8 cellular contexts compared by ENCODE assay signal in the genomic region with DNA sequence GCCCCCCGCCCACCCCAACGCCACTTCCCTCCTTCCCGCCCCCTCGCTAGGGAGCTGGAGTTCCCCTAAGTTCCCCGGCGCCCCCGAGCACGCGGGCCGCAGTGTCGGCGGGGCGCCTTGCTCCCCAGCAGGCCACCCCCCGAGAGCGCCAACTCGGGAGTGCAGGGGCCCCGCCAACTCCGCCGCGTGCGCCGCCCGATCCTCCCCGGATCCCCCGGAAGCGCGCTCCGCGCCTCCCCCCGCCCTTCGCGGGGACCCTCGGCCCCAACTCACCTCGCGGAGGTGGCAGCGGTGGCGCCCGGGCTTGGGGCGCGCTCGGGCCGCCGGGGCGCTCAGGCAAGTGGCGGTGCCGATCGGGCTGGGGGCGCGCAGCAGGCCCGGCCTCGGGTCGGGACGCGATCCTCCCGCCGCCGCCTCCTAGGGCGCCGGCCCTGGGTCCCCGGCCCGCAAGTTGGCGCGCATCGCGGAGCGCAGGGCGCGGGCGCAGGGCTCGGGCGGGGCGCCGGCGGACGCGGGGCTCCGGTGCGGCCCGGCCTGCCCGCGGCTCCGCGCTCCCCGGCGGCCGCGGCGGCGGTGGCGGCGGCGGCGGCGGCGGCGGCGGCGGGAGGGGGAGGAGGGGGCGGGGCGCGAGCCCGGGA. TPM values are rescaled to one million over a fixed set of nuclear protein-coding genes. Genes with fewer than 3 reads are reported as not detected.
DNase-seq lines count a peak whose midpoint lies in the region; ATAC-seq, FAIRE-seq and TF ChIP-seq lines count a peak whose summit lies in the region.

Gene NCOR2, minus strand, starts transcription at position 578 of the 638 bp plus-strand sequence. CDS start 72,361 bp downstream, outside the sequence.

- WGBS in adipose tissue, 3 donors: 0 to 2% (median 0%) methylated on average over 32 to 75 of the region's 102 CpGs
- 3% methylated on average over 43 of the region's 102 CpGs for WGBS in hepatocyte (ENCODE audit: low lambda C conversion rate, missing lambda C conversion rate)
- 0 to 2% (median 1%) methylated on average over 8 to 98 of the region's 102 CpGs for WGBS in small intestine, 3 donors

- H4K20me1 ChIP-seq in hepatocyte (ENCODE audit: insufficient read depth, poor library complexity, severe bottlenecking): peaks cover 42% of the 10 kb centered on the region

- H3K4me1 ChIP-seq in hepatocyte (ENCODE audit: insufficient read depth): peaks cover 41% of the 10 kb centered on the region
- H3K4me1 ChIP-seq in small intestine (ENCODE audit: control insufficient read depth in 2 of 2, insufficient read depth in 1 of 2, low read depth in 1 of 2, low read length in 1 of 2): peaks cover 5 to 15% of the 10 kb centered on the region in 2 donors

- no peak for TF ChIP-seq CTCF in hepatocyte (IDR thresholded peaks at IDR 0.05; ENCODE audit: poor library complexity)

- peaks cover 47% of the 10 kb centered on the region for H3K79me2 ChIP-seq in hepatocyte

- H3K36me3 ChIP-seq in hepatocyte (replicated peaks; ENCODE audit: insufficient read depth, low read depth) (no peaks in the 10 kb centered on the region), small intestine (ENCODE audit: control insufficient read depth in 2 of 2, insufficient read depth in 2 of 2, low read length in 2 of 2) (no peaks in the 10 kb centered on the region)

- peak within 1 kb of the TSS; percentile 77 for H3K27ac ChIP-seq in adipose tissue (ENCODE audit: low read depth, low read length)
- H3K27ac ChIP-seq in hepatocyte: peak within 1 kb of the TSS; percentile 98
- peak within 1 kb of the TSS; percentile 93 to 96 for H3K27ac ChIP-seq in small intestine (ENCODE audit: low read depth in 1 of 2, low read length in 1 of 2)

- no peaks in the 10 kb centered on the region for H3K9me3 ChIP-seq in hepatocyte (ENCODE audit: low read depth)
- no peaks in the 10 kb centered on the region for H3K9me3 ChIP-seq in small intestine (ENCODE audit: control insufficient read depth, low read depth)

- H3K4me2 ChIP-seq in hepatocyte: peak within 1 kb of the TSS; percentile 98

- peak; percentile 26 for ATAC-seq in HG03039 (IDR thresholded peaks at IDR 0.05; ENCODE audit: unreplicated experiment)
- peak; percentile 5 for ATAC-seq in SK-N-SH treated with all-trans-retinoic acid at 6 μM for 48 hours

- FAIRE-seq in small intestine (lab: Jason Lieb, UNC): no peak

- no peaks in the 10 kb centered on the region for H3K27me3 ChIP-seq in hepatocyte
- no peaks in the 10 kb centered on the region for H3K27me3 ChIP-seq in small intestine (ENCODE audit: control insufficient read depth in 2 of 2, insufficient read depth in 2 of 2, low read length in 2 of 2)

- H3K4me3 ChIP-seq in hepatocyte: peak within 1 kb of the TSS; percentile 88
- peak within 1 kb of the TSS; percentile 95 to 97 for H3K4me3 ChIP-seq in small intestine (ENCODE audit: low read depth in 1 of 2, low read length in 2 of 2)

- peak within 1 kb of the TSS; percentile 51 for H2AFZ ChIP-seq in hepatocyte

- DNase-seq in NCI-H146 (lab: John Stamatoyannopoulos, UW) (peak; percentile 49), NCI-H146 treated with DMSO at 0.1 percent for 48 hours (lab: John Stamatoyannopoulos, UW; ENCODE audit: unreplicated experiment) (no peak), hepatocyte (ENCODE audit: low spot score) (no peak), small intestine (no peak), SHP77 treated with DMSO at 0.1 percent for 48 hours (lab: John Stamatoyannopoulos, UW) (no peak)

- no peaks in the 10 kb centered on the region for H3K9me2 ChIP-seq in hepatocyte (replicated peaks; ENCODE audit: insufficient read depth)

TF ChIP-seq in SK-N-SH treated with all-trans-retinoic acid at 6 μM for 48 hours, 23 proteins besides CTCF, POLR2A, EP300 and RAD21:
- TF ChIP-seq, protein P1, sequence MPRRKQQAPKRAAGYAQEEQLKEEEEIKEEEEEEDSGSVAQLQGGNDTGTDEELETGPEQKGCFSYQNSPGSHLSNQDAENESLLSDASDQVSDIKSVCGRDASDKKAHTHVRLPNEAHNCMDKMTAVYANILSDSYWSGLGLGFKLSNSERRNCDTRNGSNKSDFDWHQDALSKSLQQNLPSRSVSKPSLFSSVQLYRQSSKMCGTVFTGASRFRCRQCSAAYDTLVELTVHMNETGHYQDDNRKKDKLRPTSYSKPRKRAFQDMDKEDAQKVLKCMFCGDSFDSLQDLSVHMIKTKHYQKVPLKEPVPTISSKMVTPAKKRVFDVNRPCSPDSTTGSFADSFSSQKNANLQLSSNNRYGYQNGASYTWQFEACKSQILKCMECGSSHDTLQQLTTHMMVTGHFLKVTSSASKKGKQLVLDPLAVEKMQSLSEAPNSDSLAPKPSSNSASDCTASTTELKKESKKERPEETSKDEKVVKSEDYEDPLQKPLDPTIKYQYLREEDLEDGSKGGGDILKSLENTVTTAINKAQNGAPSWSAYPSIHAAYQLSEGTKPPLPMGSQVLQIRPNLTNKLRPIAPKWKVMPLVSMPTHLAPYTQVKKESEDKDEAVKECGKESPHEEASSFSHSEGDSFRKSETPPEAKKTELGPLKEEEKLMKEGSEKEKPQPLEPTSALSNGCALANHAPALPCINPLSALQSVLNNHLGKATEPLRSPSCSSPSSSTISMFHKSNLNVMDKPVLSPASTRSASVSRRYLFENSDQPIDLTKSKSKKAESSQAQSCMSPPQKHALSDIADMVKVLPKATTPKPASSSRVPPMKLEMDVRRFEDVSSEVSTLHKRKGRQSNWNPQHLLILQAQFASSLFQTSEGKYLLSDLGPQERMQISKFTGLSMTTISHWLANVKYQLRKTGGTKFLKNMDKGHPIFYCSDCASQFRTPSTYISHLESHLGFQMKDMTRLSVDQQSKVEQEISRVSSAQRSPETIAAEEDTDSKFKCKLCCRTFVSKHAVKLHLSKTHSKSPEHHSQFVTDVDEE (CRISPR knock-in tag; IDR thresholded peaks at IDR 0.05): no peak
- TF ChIP-seq POU6F1 (CRISPR knock-in tag; IDR thresholded peaks at IDR 0.05; ENCODE audit: borderline replicate concordance, low read depth) (no peak), ARNTL (CRISPR knock-in tag; IDR thresholded peaks at IDR 0.05; ENCODE audit: borderline replicate concordance, low read depth) (no peak), TOX (CRISPR knock-in tag; IDR thresholded peaks at IDR 0.05; ENCODE audit: borderline replicate concordance) (no peak), ZC3H10 (CRISPR knock-in tag; IDR thresholded peaks at IDR 0.05) (no peak), ZNF8 (CRISPR knock-in tag; IDR thresholded peaks at IDR 0.05) (no peak), TCF4 (CRISPR knock-in tag; IDR thresholded peaks at IDR 0.05; ENCODE audit: borderline replicate concordance) (no peak), ZFP3 (CRISPR knock-in tag; IDR thresholded peaks at IDR 0.05) (no peak), ISL1 (CRISPR knock-in tag; IDR thresholded peaks at IDR 0.05) (no peak), PPARA (CRISPR knock-in tag; IDR thresholded peaks at IDR 0.05; ENCODE audit: borderline replicate concordance) (no peak), RARB (CRISPR knock-in tag; IDR thresholded peaks at IDR 0.05) (no peak), SNAI2 (CRISPR knock-in tag; IDR thresholded peaks at IDR 0.05) (no peak), ZNF565 (CRISPR knock-in tag; conservative IDR thresholded peaks at IDR 0.05; ENCODE audit: low read depth) (no peak), ESRRG (CRISPR knock-in tag; IDR thresholded peaks at IDR 0.05) (no peak)
- TF ChIP-seq, protein P2, sequence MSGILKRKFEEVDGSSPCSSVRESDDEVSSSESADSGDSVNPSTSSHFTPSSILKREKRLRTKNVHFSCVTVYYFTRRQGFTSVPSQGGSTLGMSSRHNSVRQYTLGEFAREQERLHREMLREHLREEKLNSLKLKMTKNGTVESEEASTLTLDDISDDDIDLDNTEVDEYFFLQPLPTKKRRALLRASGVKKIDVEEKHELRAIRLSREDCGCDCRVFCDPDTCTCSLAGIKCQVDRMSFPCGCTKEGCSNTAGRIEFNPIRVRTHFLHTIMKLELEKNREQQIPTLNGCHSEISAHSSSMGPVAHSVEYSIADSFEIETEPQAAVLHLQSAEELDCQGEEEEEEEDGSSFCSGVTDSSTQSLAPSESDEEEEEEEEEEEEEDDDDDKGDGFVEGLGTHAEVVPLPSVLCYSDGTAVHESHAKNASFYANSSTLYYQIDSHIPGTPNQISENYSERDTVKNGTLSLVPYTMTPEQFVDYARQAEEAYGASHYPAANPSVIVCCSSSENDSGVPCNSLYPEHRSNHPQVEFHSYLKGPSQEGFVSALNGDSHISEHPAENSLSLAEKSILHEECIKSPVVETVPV (CRISPR knock-in tag; IDR thresholded peaks at IDR 0.05): no peak

RNA-seq across cellular contexts. Expression of gene NCOR2, which starts in this region (rescaled TPM):
- 10 to 100 TPM; 28.7 to 74.3 (median 63.1) TPM for polyA plus RNA-seq in adipose tissue
- total RNA-seq in hepatocyte: 12.9 and 40.3 TPM in 2 replicates
- polyA plus RNA-seq in hepatocyte: 121 and 136 TPM in 2 replicates
- 10 to 100 TPM; 26.2 to 50.4 (median 30.0) TPM for polyA plus RNA-seq in small intestine
